ENCODE assay signal across 26 cellular contexts in the genomic region with DNA sequence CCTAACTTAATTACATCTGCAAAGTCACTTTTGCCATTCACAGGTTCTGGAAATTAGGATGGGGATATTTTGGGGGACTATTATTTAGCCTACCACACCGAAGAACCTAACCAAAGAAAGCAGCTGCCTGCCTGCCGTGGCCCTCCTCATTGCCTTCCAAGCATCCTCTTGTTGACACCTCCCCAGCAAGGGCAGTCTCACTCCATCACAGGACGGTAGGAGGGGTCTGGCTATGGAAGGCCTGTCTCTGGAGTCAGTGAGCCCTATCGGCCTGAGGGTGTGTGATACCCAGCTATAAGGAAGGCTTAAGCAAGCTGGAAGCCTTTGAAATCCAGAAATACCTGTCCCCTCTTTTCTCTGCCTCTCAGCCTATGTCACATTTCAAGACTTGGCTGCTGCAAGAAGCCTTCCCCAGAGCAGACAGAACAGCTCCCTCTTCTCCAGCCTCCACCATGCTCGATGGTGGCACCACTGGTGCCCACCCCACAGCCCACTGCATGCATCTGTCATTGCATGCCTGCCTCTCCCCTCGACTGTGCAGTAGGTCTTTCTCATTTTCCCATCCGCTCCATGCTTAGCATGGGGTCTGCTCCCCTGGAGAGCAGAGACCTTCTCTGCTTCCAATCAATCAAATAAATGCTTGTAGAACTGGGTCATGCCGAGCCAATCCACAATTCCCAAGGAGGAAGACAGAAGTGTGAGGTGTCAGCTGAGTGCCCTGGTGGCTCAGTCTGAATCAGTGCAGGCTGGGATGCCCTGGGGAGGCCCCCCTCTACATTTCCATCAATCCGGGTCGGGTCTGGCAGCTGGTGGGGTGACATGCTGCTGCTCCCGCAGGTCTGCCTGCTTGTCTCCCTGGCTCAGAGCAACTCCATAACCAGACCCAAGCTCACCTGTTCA. TPM values are rescaled to one million over a fixed set of nuclear protein-coding genes. Genes with fewer than 3 reads are reported as not detected.
"Had no signal": no experiment of that assay in that cellular context is flagged by ENCODE, and none has a peak within 500 bp of the region (broad histone marks: within the 10 kb centered on the region; RNA-seq: fewer than 3 reads in every experiment).

No MANE protein-coding gene starts in this region.

- H3K4me1 ChIP-seq: neural progenitor cell, upper lobe of left lung had no signal

- H3K36me3 ChIP-seq: neural progenitor cell, upper lobe of left lung had no signal

- H3K9me3 ChIP-seq: upper lobe of left lung had no signal

- ATAC-seq: esophagus mucosa, left colon, WTC11 had no signal

- H3K27me3 ChIP-seq: neural progenitor cell, upper lobe of left lung had no signal

- FAIRE-seq: endothelial cell of umbilical vein, frontal cortex had no signal

- H3K4me3 ChIP-seq: neural progenitor cell, upper lobe of left lung had no signal

- H3K27ac ChIP-seq: neural progenitor cell, upper lobe of left lung had no signal

- DNase-seq: activated naive CD4-positive, alpha-beta T cell treated with Interleukin-2 at 50 U/mL for 16 hours; activated T-cell treated with anti-CD3 and anti-CD28 coated beads, Interleukin-2, amount 50 U/mL, for 1 hour; caudate nucleus; effector memory CD4-positive, alpha-beta T cell; head of caudate nucleus; hypothalamus; islet precursor cell; left colon; mesenchymal stem cell; naive B cell; stimulated activated CD4-positive, alpha-beta T cell treated with anti-CD3 and anti-CD28 coated beads, Interleukin-4, amount 100 ng/mL, for 1 hour; stimulated activated naive CD4-positive, alpha-beta T cell treated with Interleukin-2 at 50 U/mL for 16 hours; T-helper 1 cell; T-helper 9 cell; upper lobe of left lung had no signal

RNA-seq across cellular contexts. Expression of gene TBC1D21, which starts 29.0 kb away (rescaled TPM):
- total RNA-seq: dermis microvascular lymphatic vessel endothelial cell, endothelial cell of umbilical vein, esophagus mucosa, frontal cortex, left colon, lower leg skin, mucosa of gallbladder, osteoblast, progenitor cell of endocrine pancreas, subcutaneous adipose tissue, upper lobe of left lung, WTC11 had no signal
